ENCODE assay signal across 33 cellular contexts in genomic region chr11:65727865-65728264, GRCh38. TPM values are rescaled to one million over a fixed set of nuclear protein-coding genes. Genes with fewer than 3 reads are reported as not detected.
"Had no signal": no experiment of that assay in that cellular context is flagged by ENCODE, and none has a peak within 500 bp of the region (broad histone marks: within the 10 kb centered on the region; RNA-seq: fewer than 3 reads in every experiment).

No MANE protein-coding gene starts in this region.

- H3K4me2 ChIP-seq: neural progenitor cell, smooth muscle cell had no signal

- ATAC-seq: naive thymus-derived CD4-positive, alpha-beta T cell; natural killer cell; psoas muscle; right cardiac atrium; sciatic nerve; stimulated activated effector memory CD8-positive, alpha-beta T cell treated with anti-CD3 and anti-CD28 coated beads, Interleukin-12 subunit alpha, Interleukin-12 subunit beta, amount 100 ng/mL, for 72 hours; stimulated activated naive B cell treated with anti-CD40 and anti-IgM and Interleukin-4, amounts not matched to agents 10 μg/mL and 1 μg/mL and 100 μg/mL, for 72 hours had no signal

- H3K27ac Mint-ChIP-seq: naive thymus-derived CD4-positive, alpha-beta T cell; natural killer cell; nephron; neural progenitor cell; progenitor cell of endocrine pancreas; stimulated activated effector memory CD8-positive, alpha-beta T cell treated with anti-CD3 and anti-CD28 coated beads, Interleukin-12 subunit alpha, Interleukin-12 subunit beta, amount 100 ng/mL, for 72 hours; stimulated activated naive B cell treated with anti-CD40 and anti-IgM and Interleukin-4, amounts not matched to agents 10 μg/mL and 1 μg/mL and 100 μg/mL, for 72 hours; stimulated activated naive CD8-positive, alpha-beta T cell treated with anti-CD3 and anti-CD28 coated beads, Interleukin-15, Interleukin-2, amounts not matched to agents 100 ng/mL and 50 ng/mL, for 24 hours had no signal

- H3K4me3 ChIP-seq: neural progenitor cell, ovary, psoas muscle, skin epidermis, smooth muscle cell, spleen, stomach, thoracic aorta, thyroid gland, tibial nerve, upper lobe of left lung, vagina had no signal

- H3K27ac ChIP-seq: neural progenitor cell, ovary, parathyroid adenoma, psoas muscle, skin epidermis, spleen, stomach, thoracic aorta, thyroid gland, tibial nerve, upper lobe of left lung, vagina had no signal

- H3K9me3 ChIP-seq: neutrophil, ovary, psoas muscle, spleen, stomach, thoracic aorta, thyroid gland, upper lobe of left lung, vagina had no signal

- FAIRE-seq: urothelium cell line had no signal

- H3K4me1 ChIP-seq: neural progenitor cell, parathyroid adenoma, psoas muscle, spleen, stomach, thyroid gland, tibial nerve, upper lobe of left lung, vagina had no signal

- H3K36me3 ChIP-seq: neural progenitor cell, neutrophil, ovary, spleen, stomach, thoracic aorta, thyroid gland, tibial nerve, upper lobe of left lung, vagina had no signal

- H3K36me3 Mint-ChIP-seq: natural killer cell; neural progenitor cell; stimulated activated effector memory CD8-positive, alpha-beta T cell treated with anti-CD3 and anti-CD28 coated beads, Interleukin-12 subunit alpha, Interleukin-12 subunit beta, amount 100 ng/mL, for 72 hours had no signal

- H3K9me3 Mint-ChIP-seq: natural killer cell; stimulated activated effector memory CD8-positive, alpha-beta T cell treated with anti-CD3 and anti-CD28 coated beads, Interleukin-12 subunit alpha, Interleukin-12 subunit beta, amount 100 ng/mL, for 72 hours; stimulated activated naive B cell treated with anti-CD40 and anti-IgM and Interleukin-4, amounts not matched to agents 10 μg/mL and 1 μg/mL and 100 μg/mL, for 72 hours; stimulated activated naive CD8-positive, alpha-beta T cell treated with anti-CD3 and anti-CD28 coated beads, Interleukin-15, Interleukin-2, amounts not matched to agents 100 ng/mL and 50 ng/mL, for 24 hours had no signal

- H3K79me2 ChIP-seq: parathyroid adenoma had no signal

- H2AFZ ChIP-seq: neural progenitor cell, parathyroid adenoma had no signal

- H3K9ac ChIP-seq: neural progenitor cell, parathyroid adenoma had no signal

- H3K4me1 Mint-ChIP-seq: natural killer cell; nephron; neural progenitor cell; stimulated activated effector memory CD8-positive, alpha-beta T cell treated with anti-CD3 and anti-CD28 coated beads, Interleukin-12 subunit alpha, Interleukin-12 subunit beta, amount 100 ng/mL, for 72 hours; stimulated activated naive B cell treated with anti-CD40 and anti-IgM and Interleukin-4, amounts not matched to agents 10 μg/mL and 1 μg/mL and 100 μg/mL, for 72 hours had no signal

- H3K4me3 Mint-ChIP-seq: naive thymus-derived CD4-positive, alpha-beta T cell; natural killer cell; nephron; neural progenitor cell; stimulated activated effector memory CD8-positive, alpha-beta T cell treated with anti-CD3 and anti-CD28 coated beads, Interleukin-12 subunit alpha, Interleukin-12 subunit beta, amount 100 ng/mL, for 72 hours; stimulated activated naive B cell treated with anti-CD40 and anti-IgM and Interleukin-4, amounts not matched to agents 10 μg/mL and 1 μg/mL and 100 μg/mL, for 72 hours; stimulated activated naive CD8-positive, alpha-beta T cell treated with anti-CD3 and anti-CD28 coated beads, Interleukin-15, Interleukin-2, amounts not matched to agents 100 ng/mL and 50 ng/mL, for 24 hours had no signal

- DNase-seq: naive thymus-derived CD4-positive, alpha-beta T cell; natural killer cell; nucleus accumbens; ovary; posterior cingulate gyrus; psoas muscle; right cardiac atrium; spleen; stimulated activated CD4-positive, alpha-beta T cell treated with anti-CD3 and anti-CD28 coated beads, Interleukin-12 subunit alpha, Interleukin-12 subunit beta, amount 100 ng/mL, for 4 hours; stimulated activated CD4-positive, alpha-beta T cell treated with anti-CD3 and anti-CD28 coated beads, Interleukin-1b, Interleukin-23, amount 100 ng/mL, for 48 hours; stimulated activated CD4-positive, alpha-beta T cell treated with anti-CD3 and anti-CD28 coated beads, Interleukin-4, amount 100 ng/mL, for 1 hour; stimulated activated naive B cell treated with anti-CD40 and anti-IgM and Interleukin-4, amounts not matched to agents 10 μg/mL and 1 μg/mL and 100 μg/mL, for 72 hours; stimulated activated naive CD4-positive, alpha-beta T cell treated with Interleukin-2 at 50 U/mL for 16 hours; stomach; thyroid gland; trophoblast cell had no signal

- H3K27me3 ChIP-seq: neutrophil, ovary, stomach, thyroid gland, tibial nerve, upper lobe of left lung, vagina had no signal

RNA-seq across cellular contexts. Expression of gene OVOL1, which starts 59.0 kb away (rescaled TPM):
- total RNA-seq: naive thymus-derived CD4-positive, alpha-beta T cell; omental fat pad; psoas muscle; right cardiac atrium; sciatic nerve; tibial nerve had no signal
- polyA plus RNA-seq: naive thymus-derived CD4-positive, alpha-beta T cell; neural cell; ovary; right cardiac atrium had no signal
